Comparison of ENCODE assay signal across 1 cellular context in the genomic region with DNA sequence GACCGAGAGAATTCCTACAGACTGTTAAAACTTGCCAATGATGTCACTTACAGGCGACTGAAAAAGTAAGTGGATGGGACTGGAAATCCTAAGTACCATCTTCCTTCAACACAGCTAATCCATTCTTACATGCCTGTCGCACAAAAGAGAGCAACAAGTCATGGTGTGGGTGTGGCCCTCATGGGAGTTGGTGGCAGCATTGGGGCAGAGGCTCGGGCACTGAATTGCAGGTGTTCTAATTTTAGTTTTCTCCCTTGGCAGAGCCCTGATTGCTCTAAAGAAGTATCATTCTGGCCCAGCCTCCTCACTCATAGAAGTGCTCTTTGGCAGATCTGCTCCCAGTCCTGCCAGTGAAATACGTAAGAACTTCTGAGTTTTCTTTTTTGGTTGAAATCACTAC.
A peak's percentile ranks its signal among the peaks of the same experiment; 100 is the strongest.
TF ChIP-seq lines count a peak whose summit lies in the region.

No MANE protein-coding gene starts in this region.

TF ChIP-seq in HEK293, 187 proteins besides CTCF, POLR2A, EP300 and RAD21 (continued from another document):
- TF ChIP-seq SCRT2 (tag by site-specific recombination; IDR thresholded peaks at IDR 0.05) (peak; percentile 62), IKZF3 (tag by site-specific recombination; IDR thresholded peaks at IDR 0.05) (no peak), SCRT1 (tag by site-specific recombination; IDR thresholded peaks at IDR 0.05; ENCODE audit: borderline replicate concordance) (peak; percentile 58; the same call in 1 of the 2 replicates), ZNF664 (tag by site-specific recombination; IDR thresholded peaks at IDR 0.05) (no peak)
